13 cellular contexts compared by ENCODE assay signal in genomic region chr17:83189013-83189672, GRCh38.
A peak's percentile ranks its signal among the peaks of the same experiment; 100 is the strongest.
DNase-seq lines count a peak whose midpoint lies in the region; ATAC-seq, FAIRE-seq and TF ChIP-seq lines count a peak whose summit lies in the region.
"Had no signal": no experiment of that assay in that cellular context is flagged by ENCODE, and none has a peak within 500 bp of the region (broad histone marks: within the 10 kb centered on the region; RNA-seq: fewer than 3 reads in every experiment).

No MANE protein-coding gene starts in this region.

- no peak for FAIRE-seq in H54 (lab: Jason Lieb, UNC)

- peak overlapping the region; percentile 61 to 80 (median 72) for H3K27ac ChIP-seq in esophagus muscularis mucosa (replicated peaks in 1 of 4)
- H3K27ac ChIP-seq in osteoblast (ENCODE audit: low read depth, low read length) = peak overlapping the region; percentile 91
- peak overlapping the region; percentile 5 to 62 (median 46) for H3K27ac ChIP-seq in upper lobe of left lung
- no peak overlapping the region for H3K27ac ChIP-seq in PC-3 (ENCODE audit: low read length)

- POLR2A ChIA-PET in PC-3 (lab: Charles Lee; ENCODE audit: unreplicated experiment) = no interaction called here

- peak overlapping the region; percentile 78 for H2AFZ ChIP-seq in osteoblast (ENCODE audit: low read length)
- no peak overlapping the region for H2AFZ ChIP-seq in PC-3 (ENCODE audit: low read length)

- H3K36me3 ChIP-seq in esophagus muscularis mucosa (no peaks in the 10 kb centered on the region), osteoblast (ENCODE audit: insufficient read depth, low read length) (no peaks in the 10 kb centered on the region), upper lobe of left lung (no peaks in the 10 kb centered on the region), PC-3 (ENCODE audit: low read depth, low read length) (no peaks in the 10 kb centered on the region)

- no peaks in the 10 kb centered on the region for H4K20me1 ChIP-seq in osteoblast (ENCODE audit: insufficient read depth, low read length)
- H4K20me1 ChIP-seq in PC-3 (ENCODE audit: low read length) = no peaks in the 10 kb centered on the region

- CTCF ChIA-PET in PC-3 (lab: Charles Lee) = no interaction called here

- H3K79me2 ChIP-seq in osteoblast (ENCODE audit: insufficient read depth, low read length) (no peaks in the 10 kb centered on the region), PC-3 (ENCODE audit: low read length) (no peaks in the 10 kb centered on the region)

- no peaks in the 10 kb centered on the region for H3F3A ChIP-seq in PC-3 (ENCODE audit: low read length, unreplicated experiment)

- H3K9ac ChIP-seq in PC-3 (ENCODE audit: low read length) = no peak overlapping the region

- BruUV-seq in PC-3 (replicated peaks; lab: Mats Ljungman, UMichigan) = no TSS peak

- no peaks in the 10 kb centered on the region for H3K27me3 ChIP-seq in esophagus muscularis mucosa
- H3K27me3 ChIP-seq in osteoblast (ENCODE audit: insufficient read depth, low read length) = no peaks in the 10 kb centered on the region
- no peaks in the 10 kb centered on the region for H3K27me3 ChIP-seq in upper lobe of left lung
- 0 out of 2 replicates have a peak, but pooled peaks cover 4% of the 10 kb centered on the region for H3K27me3 ChIP-seq in PC-3 (ENCODE audit: low read length)

- peak; percentile 31 for DNase-seq in cardiac septum (ENCODE audit: low spot score)
- no peak for DNase-seq in Right ventricle myocardium superior
- DNase-seq in esophagus muscularis mucosa (ENCODE audit: extremely low spot score) = no peak
- DNase-seq in osteoblast (ENCODE audit: insufficient read length, low spot score, missing footprints) = peak; percentile 85
- DNase-seq in upper lobe of left lung = no peak
- DNase-seq in PC-3 = no peak
- no peak for DNase-seq in H54 (ENCODE audit: insufficient read length, low spot score)
- no peak for DNase-seq in hepatic stellate cell (ENCODE audit: low spot score)
- DNase-seq: DMS153; effector memory CD4-positive, alpha-beta T cell; stimulated activated CD4-positive, alpha-beta T cell treated with anti-CD3 and anti-CD28 coated beads, Interleukin-12 subunit alpha, Interleukin-12 subunit beta, amount 100 ng/mL, for 4 hours; SW 1271 had no signal

- H3K4me2 ChIP-seq in osteoblast (ENCODE audit: insufficient read depth, low read length) (peak overlapping the region; percentile 16), PC-3 (ENCODE audit: low read length) (no peak overlapping the region)

- no peak for TF ChIP-seq POLR2A in esophagus muscularis mucosa (IDR thresholded peaks at IDR 0.05; ENCODE audit: low read depth)
- no peak for TF ChIP-seq POLR2A in upper lobe of left lung (IDR thresholded peaks at IDR 0.05)
- no peak for TF ChIP-seq POLR2A in H54 (IDR thresholded peaks at IDR 0.05; ENCODE audit: low read depth, low read length)

- TF ChIP-seq EP300 in esophagus muscularis mucosa (IDR thresholded peaks at IDR 0.05) (no peak), upper lobe of left lung (IDR thresholded peaks at IDR 0.05) (no peak)

- TF ChIP-seq CTCF in esophagus muscularis mucosa (IDR thresholded peaks at IDR 0.05) (no peak), osteoblast (IDR thresholded peaks at IDR 0.05; ENCODE audit: extremely low read depth, low read depth, low read length) (no peak), upper lobe of left lung (IDR thresholded peaks at IDR 0.05) (no peak), PC-3 (conservative IDR thresholded peaks at IDR 0.05; ENCODE audit: low read depth, low read length) (no peak)

- no peak overlapping the region for H3K4me3 ChIP-seq in esophagus muscularis mucosa
- H3K4me3 ChIP-seq in osteoblast (ENCODE audit: insufficient read depth, low read length) = peak overlapping the region; percentile 14
- H3K4me3 ChIP-seq in upper lobe of left lung = no peak overlapping the region
- H3K4me3 ChIP-seq in PC-3 (ENCODE audit: low read length) = no peak overlapping the region

- ATAC-seq in Right ventricle myocardium superior (ENCODE audit: poor library complexity) (no peak), upper lobe of left lung (ENCODE audit: low FRiP score in 2 of 2) (no peak), PC-3 (no peak)
- ATAC-seq: activated CD4-positive, CD25-positive, alpha-beta regulatory T cell treated with anti-CD3 and anti-CD28 coated beads, Interleukin-2, amount 50 U/mL, for 24 hours had no signal

- intact Hi-C loops in cardiac septum (cut with DNase I) = no loop called here
- intact Hi-C loops in Right ventricle myocardium superior (cut with DNase I) = no loop called here
- intact Hi-C loops in esophagus muscularis mucosa (cut with DNase I) = no loop called here
- intact Hi-C loops in PC-3 (cut with micrococcal nuclease) = no loop called here

- no peaks in the 10 kb centered on the region for H3K9me2 ChIP-seq in PC-3 (replicated peaks; ENCODE audit: low read length)

- WGBS in esophagus muscularis mucosa = 81% methylated on average over 16 of the region's 17 CpGs
- WGBS in upper lobe of left lung, 2 donors = 62 to 67% methylated on average over 17 of the region's 17 CpGs

- peaks cover 14 to 45% (median 39%) of the 10 kb centered on the region in 4 donors for H3K4me1 ChIP-seq in esophagus muscularis mucosa
- H3K4me1 ChIP-seq in osteoblast (ENCODE audit: insufficient read depth, low read length) = peaks cover 33% of the 10 kb centered on the region
- peaks cover 8 to 32% (median 16%) of the 10 kb centered on the region in 4 donors for H3K4me1 ChIP-seq in upper lobe of left lung
- peaks cover 8% of the 10 kb centered on the region; the same call in 1 of the 2 replicates for H3K4me1 ChIP-seq in PC-3 (ENCODE audit: insufficient read depth, low read length)

- H3K9me3 ChIP-seq in esophagus muscularis mucosa (peaks cover 0 to 6% (median 0%) of the 10 kb centered on the region in 4 donors), osteoblast (ENCODE audit: low read depth, low read length) (peaks cover 4% of the 10 kb centered on the region), upper lobe of left lung (no peaks in the 10 kb centered on the region), PC-3 (ENCODE audit: low read length) (no peaks in the 10 kb centered on the region)

Comparison
In these comparisons a context has a peak if more than half of its experiments do, and no peak if none do; other contexts are left out.
1. DNase-seq: peak in cardiac septum (single experiment) and osteoblast (single experiment); none in Right ventricle myocardium superior (single experiment), esophagus muscularis mucosa (single experiment), upper lobe of left lung (0 of 2), PC-3 (single experiment), H54 (single experiment) and hepatic stellate cell (single experiment).